ENCODE assay signal across 19 cellular contexts in the genomic region with DNA sequence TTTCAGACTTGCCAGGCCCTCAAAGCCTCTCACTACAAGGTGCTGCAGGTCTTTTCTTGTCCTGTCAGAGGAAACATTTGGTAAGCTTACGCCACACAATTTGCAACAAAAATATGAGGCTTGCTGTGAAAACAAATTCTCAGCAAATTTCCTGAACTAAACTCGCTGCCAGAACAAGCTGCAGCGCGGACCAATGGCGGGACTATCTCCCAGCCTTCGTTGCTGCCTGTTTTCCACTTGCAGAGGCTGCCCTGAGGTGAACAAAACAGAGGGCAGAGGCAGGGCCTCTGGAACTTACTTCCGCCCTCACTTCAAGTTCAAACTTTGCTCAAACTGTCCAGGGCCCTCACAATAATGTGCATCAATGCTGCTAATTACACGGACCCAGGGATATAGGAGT. TPM values are rescaled to one million over a fixed set of nuclear protein-coding genes. Genes with fewer than 3 reads are reported as not detected.
DNase-seq lines count a peak whose midpoint lies in the region; ATAC-seq and TF ChIP-seq lines count a peak whose summit lies in the region.
"Had no signal": no experiment of that assay in that cellular context is flagged by ENCODE, and none has a peak within 500 bp of the region (broad histone marks: within the 10 kb centered on the region; RNA-seq: fewer than 3 reads in every experiment).

No MANE protein-coding gene starts in this region.

- TF ChIP-seq CTCF in epithelial cell of esophagus (IDR thresholded peaks at IDR 0.05; ENCODE audit: insufficient read depth, low read depth, low read length, missing control alignments) = no peak

- no peak overlapping the region for H3K4me3 ChIP-seq in epithelial cell of esophagus (ENCODE audit: low read length)
- H3K4me3 ChIP-seq: SK-N-MC had no signal

- no peaks in the 10 kb centered on the region for H3K9me3 ChIP-seq in T-helper 17 cell (ENCODE audit: control insufficient read depth, low read length, poor library complexity, severe bottlenecking)

- H3K36me3 Mint-ChIP-seq in activated T-cell treated with anti-CD3 and anti-CD28 coated beads, Interleukin-2, amount 50 U/mL, for 72 hours (ENCODE audit: insufficient read depth in 2 of 2) = peaks cover 3 to 4% of the 10 kb centered on the region in 2 donors
- H3K36me3 Mint-ChIP-seq in activated T-cell treated with anti-CD3 and anti-CD28 coated beads, Interleukin-2, amount 50 U/mL, for 4 hours (ENCODE audit: insufficient read depth) = peaks cover 26% of the 10 kb centered on the region
- no peaks in the 10 kb centered on the region for H3K36me3 Mint-ChIP-seq in T-helper 17 cell (ENCODE audit: low read depth)
- peaks cover 38% of the 10 kb centered on the region for H3K36me3 Mint-ChIP-seq in stimulated activated memory B cell treated with anti-CD40 and anti-IgM and Interleukin-4, amounts not matched to agents 10 μg/mL and 1 μg/mL and 100 μg/mL, for 72 hours

- ATAC-seq in activated T-cell treated with anti-CD3 and anti-CD28 coated beads, Interleukin-2, amount 50 U/mL, for 72 hours (replicated peaks in 1 of 2) = no peak
- ATAC-seq in activated T-cell treated with anti-CD3 and anti-CD28 coated beads, Interleukin-2, amount 50 U/mL, for 4 hours = no peak
- ATAC-seq in T-helper 17 cell (no peak), GM19452 (IDR thresholded peaks at IDR 0.05; ENCODE audit: unreplicated experiment) (no peak), esophagus mucosa (no peak), HG02610 (IDR thresholded peaks at IDR 0.05; ENCODE audit: unreplicated experiment) (no peak)
- ATAC-seq in stimulated activated memory B cell treated with anti-CD40 and anti-IgM and Interleukin-4, amounts not matched to agents 10 μg/mL and 1 μg/mL and 100 μg/mL, for 72 hours = no peak
- ATAC-seq: PC-3 had no signal

- H3K4me3 Mint-ChIP-seq in activated T-cell treated with anti-CD3 and anti-CD28 coated beads, Interleukin-2, amount 50 U/mL, for 72 hours = peak overlapping the region in 1 of 2 donors; percentile 57
- H3K4me3 Mint-ChIP-seq in activated T-cell treated with anti-CD3 and anti-CD28 coated beads, Interleukin-2, amount 50 U/mL, for 4 hours = no peak overlapping the region
- no peak overlapping the region for H3K4me3 Mint-ChIP-seq in T-helper 17 cell
- peak overlapping the region; percentile 4 for H3K4me3 Mint-ChIP-seq in stimulated activated memory B cell treated with anti-CD40 and anti-IgM and Interleukin-4, amounts not matched to agents 10 μg/mL and 1 μg/mL and 100 μg/mL, for 72 hours
- H3K4me3 Mint-ChIP-seq: central memory CD8-positive, alpha-beta T cell; nephron progenitor cell; stimulated activated naive CD8-positive, alpha-beta T cell treated with anti-CD3 and anti-CD28 coated beads, Interleukin-15, Interleukin-2, amounts not matched to agents 100 ng/mL and 50 ng/mL, for 24 hours had no signal

- no peaks in the 10 kb centered on the region for H3K9me3 Mint-ChIP-seq in activated T-cell treated with anti-CD3 and anti-CD28 coated beads, Interleukin-2, amount 50 U/mL, for 72 hours
- no peaks in the 10 kb centered on the region for H3K9me3 Mint-ChIP-seq in activated T-cell treated with anti-CD3 and anti-CD28 coated beads, Interleukin-2, amount 50 U/mL, for 4 hours
- H3K9me3 Mint-ChIP-seq in stimulated activated memory B cell treated with anti-CD40 and anti-IgM and Interleukin-4, amounts not matched to agents 10 μg/mL and 1 μg/mL and 100 μg/mL, for 72 hours = no peaks in the 10 kb centered on the region
- H3K9me3 Mint-ChIP-seq: central memory CD8-positive, alpha-beta T cell; nephron progenitor cell; stimulated activated naive CD8-positive, alpha-beta T cell treated with anti-CD3 and anti-CD28 coated beads, Interleukin-15, Interleukin-2, amounts not matched to agents 100 ng/mL and 50 ng/mL, for 24 hours had no signal

- H3K27ac Mint-ChIP-seq in activated T-cell treated with anti-CD3 and anti-CD28 coated beads, Interleukin-2, amount 50 U/mL, for 72 hours = peak overlapping the region; percentile 96
- peak overlapping the region; percentile 99 for H3K27ac Mint-ChIP-seq in T-helper 17 cell
- peak overlapping the region; percentile 76 for H3K27ac Mint-ChIP-seq in stimulated activated memory B cell treated with anti-CD40 and anti-IgM and Interleukin-4, amounts not matched to agents 10 μg/mL and 1 μg/mL and 100 μg/mL, for 72 hours
- H3K27ac Mint-ChIP-seq: nephron progenitor cell; stimulated activated naive CD8-positive, alpha-beta T cell treated with anti-CD3 and anti-CD28 coated beads, Interleukin-15, Interleukin-2, amounts not matched to agents 100 ng/mL and 50 ng/mL, for 24 hours had no signal

- H3K27me3 Mint-ChIP-seq in activated T-cell treated with anti-CD3 and anti-CD28 coated beads, Interleukin-2, amount 50 U/mL, for 72 hours (ENCODE audit: low read depth) = no peaks in the 10 kb centered on the region
- no peaks in the 10 kb centered on the region for H3K27me3 Mint-ChIP-seq in activated T-cell treated with anti-CD3 and anti-CD28 coated beads, Interleukin-2, amount 50 U/mL, for 4 hours (ENCODE audit: low read depth)
- no peaks in the 10 kb centered on the region for H3K27me3 Mint-ChIP-seq in T-helper 17 cell
- H3K27me3 Mint-ChIP-seq in stimulated activated memory B cell treated with anti-CD40 and anti-IgM and Interleukin-4, amounts not matched to agents 10 μg/mL and 1 μg/mL and 100 μg/mL, for 72 hours = no peaks in the 10 kb centered on the region
- H3K27me3 Mint-ChIP-seq: central memory CD8-positive, alpha-beta T cell; stimulated activated naive CD8-positive, alpha-beta T cell treated with anti-CD3 and anti-CD28 coated beads, Interleukin-15, Interleukin-2, amounts not matched to agents 100 ng/mL and 50 ng/mL, for 24 hours had no signal

- DNase-seq in activated T-cell treated with anti-CD3 and anti-CD28 coated beads, Interleukin-2, amount 50 U/mL, for 72 hours = no peak
- no peak for DNase-seq in activated T-cell treated with anti-CD3 and anti-CD28 coated beads, Interleukin-2, amount 50 U/mL, for 4 hours
- DNase-seq in T-helper 17 cell (no peak), epithelial cell of esophagus (ENCODE audit: low read depth) (peak; percentile 61)
- DNase-seq: NCI-H1048; NCI-H2107; NCI-H526; nephron progenitor cell; PC-3; stimulated activated CD4-positive, alpha-beta T cell treated with anti-CD3 and anti-CD28 coated beads, Interleukin-15, amount 100 ng/mL, for 24 hours had no signal

- peaks cover 67% of the 10 kb centered on the region for H3K4me1 Mint-ChIP-seq in activated T-cell treated with anti-CD3 and anti-CD28 coated beads, Interleukin-2, amount 50 U/mL, for 72 hours (ENCODE audit: low read depth)
- peaks cover 55% of the 10 kb centered on the region for H3K4me1 Mint-ChIP-seq in activated T-cell treated with anti-CD3 and anti-CD28 coated beads, Interleukin-2, amount 50 U/mL, for 4 hours (ENCODE audit: low read depth)
- H3K4me1 Mint-ChIP-seq in T-helper 17 cell = peaks cover 32% of the 10 kb centered on the region
- H3K4me1 Mint-ChIP-seq in stimulated activated memory B cell treated with anti-CD40 and anti-IgM and Interleukin-4, amounts not matched to agents 10 μg/mL and 1 μg/mL and 100 μg/mL, for 72 hours = peaks cover 65% of the 10 kb centered on the region
- H3K4me1 Mint-ChIP-seq: central memory CD8-positive, alpha-beta T cell had no signal

RNA-seq across cellular contexts. Expression of a gene that starts 12.4 kb away (rescaled TPM):
- total RNA-seq in activated T-cell treated with anti-CD3 and anti-CD28 coated beads, Interleukin-2, amount 50 U/mL, for 72 hours = 10 to 100 TPM; 50.6 to 59.9 TPM
- 100 to 1,000 TPM; 108 to 142 (median 110) TPM for total RNA-seq in activated T-cell treated with anti-CD3 and anti-CD28 coated beads, Interleukin-2, amount 50 U/mL, for 4 hours
- 10 to 100 TPM; 17.3 to 19.8 TPM for total RNA-seq in T-helper 17 cell
- total RNA-seq in esophagus mucosa = 77.6 TPM

RNA-seq across cellular contexts. Expression of a gene that starts 47.6 kb away (rescaled TPM):
- not detected for total RNA-seq in activated T-cell treated with anti-CD3 and anti-CD28 coated beads, Interleukin-2, amount 50 U/mL, for 72 hours
- total RNA-seq in activated T-cell treated with anti-CD3 and anti-CD28 coated beads, Interleukin-2, amount 50 U/mL, for 4 hours = not detected
- total RNA-seq in T-helper 17 cell = not detected
- total RNA-seq in esophagus mucosa = 0.08 TPM
- total RNA-seq: lung microvascular endothelial cell, PC-3, pulmonary artery endothelial cell had no signal
